In genomic region chr3:127753898-127754410, GRCh38 we compare ENCODE assay signal across 12 cellular contexts.
DNase-seq lines count a peak whose midpoint lies in the region; ATAC-seq and TF ChIP-seq lines count a peak whose summit lies in the region.
"Had no signal": no experiment of that assay in that cellular context is flagged by ENCODE, and none has a peak within 500 bp of the region (broad histone marks: within the 10 kb centered on the region; RNA-seq: fewer than 3 reads in every experiment).

No MANE protein-coding gene starts in this region.

- no peaks in the 10 kb centered on the region for H3K9me3 Mint-ChIP-seq in activated T-helper 1 cell treated with anti-CD3 and anti-CD28 coated beads, Interleukin-12 subunit alpha, Interleukin-12 subunit beta, Interleukin-2, Interleukin-4 antibody, amounts not matched to agents 30 ng/mL and 10 ng/mL and 1 ng/mL, durations not matched to agents 14 hours and 24 hours and 36 hours

- intact Hi-C loops in activated T-helper 1 cell treated with anti-CD3 and anti-CD28 coated beads, Interleukin-12 subunit alpha, Interleukin-12 subunit beta, Interleukin-2, Interleukin-4 antibody, amounts not matched to agents 30 ng/mL and 10 ng/mL and 1 ng/mL, durations not matched to agents 14 hours and 24 hours and 36 hours (cut with micrococcal nuclease): no loop called here
- intact Hi-C loops in posterior vena cava (cut with DNase I): loop anchor here in 1 of 2 donors (5.0 kb wide), 1 partner anchor 68 kb away; the partner anchor contains the start of gene MGLL

- DNase-seq in GM12865 (ENCODE audit: low read depth): peak; percentile 76
- no peak for DNase-seq in activated T-helper 1 cell treated with anti-CD3 and anti-CD28 coated beads, Interleukin-12 subunit alpha, Interleukin-12 subunit beta, Interleukin-2, Interleukin-4 antibody, amounts not matched to agents 30 ng/mL and 10 ng/mL and 1 ng/mL, durations not matched to agents 14 hours and 24 hours and 36 hours (ENCODE audit: low spot score)
- DNase-seq in posterior vena cava (ENCODE audit: low spot score): peak; percentile 76
- DNase-seq in NCI-H187 (lab: John Stamatoyannopoulos, UW): no peak
- no peak for DNase-seq in AG08396 (ENCODE audit: low spot score)
- DNase-seq in D341Med (ENCODE audit: low spot score): no peak
- DNase-seq: heart right ventricle; NCI-H1048; stimulated activated naive CD4-positive, alpha-beta T cell treated with Interleukin-2 at 50 U/mL for 16 hours had no signal

- H3K4me3 ChIP-seq in GM12865 (ENCODE audit: low read depth, low read length): peak overlapping the region; percentile 66
- H3K4me3 ChIP-seq: ascending aorta, heart right ventricle had no signal

- no peak for TF ChIP-seq CTCF in GM12865 (IDR thresholded peaks at IDR 0.05; ENCODE audit: insufficient read depth, low read depth, low read length, missing control alignments)

- H3K36me3 Mint-ChIP-seq in activated T-helper 1 cell treated with anti-CD3 and anti-CD28 coated beads, Interleukin-12 subunit alpha, Interleukin-12 subunit beta, Interleukin-2, Interleukin-4 antibody, amounts not matched to agents 30 ng/mL and 10 ng/mL and 1 ng/mL, durations not matched to agents 14 hours and 24 hours and 36 hours (ENCODE audit: low read depth): no peaks in the 10 kb centered on the region

- ATAC-seq in GM21515 (IDR thresholded peaks at IDR 0.05; ENCODE audit: unreplicated experiment) (peak; percentile 24), GM21367 (IDR thresholded peaks at IDR 0.05; ENCODE audit: unreplicated experiment) (no peak)

- no peak overlapping the region for H3K4me3 Mint-ChIP-seq in activated T-helper 1 cell treated with anti-CD3 and anti-CD28 coated beads, Interleukin-12 subunit alpha, Interleukin-12 subunit beta, Interleukin-2, Interleukin-4 antibody, amounts not matched to agents 30 ng/mL and 10 ng/mL and 1 ng/mL, durations not matched to agents 14 hours and 24 hours and 36 hours

- H3K4me1 Mint-ChIP-seq in activated T-helper 1 cell treated with anti-CD3 and anti-CD28 coated beads, Interleukin-12 subunit alpha, Interleukin-12 subunit beta, Interleukin-2, Interleukin-4 antibody, amounts not matched to agents 30 ng/mL and 10 ng/mL and 1 ng/mL, durations not matched to agents 14 hours and 24 hours and 36 hours (ENCODE audit: low read depth): peaks cover 41% of the 10 kb centered on the region

- H3K27ac Mint-ChIP-seq in activated T-helper 1 cell treated with anti-CD3 and anti-CD28 coated beads, Interleukin-12 subunit alpha, Interleukin-12 subunit beta, Interleukin-2, Interleukin-4 antibody, amounts not matched to agents 30 ng/mL and 10 ng/mL and 1 ng/mL, durations not matched to agents 14 hours and 24 hours and 36 hours: peak overlapping the region; percentile 26

- H3K27me3 Mint-ChIP-seq in activated T-helper 1 cell treated with anti-CD3 and anti-CD28 coated beads, Interleukin-12 subunit alpha, Interleukin-12 subunit beta, Interleukin-2, Interleukin-4 antibody, amounts not matched to agents 30 ng/mL and 10 ng/mL and 1 ng/mL, durations not matched to agents 14 hours and 24 hours and 36 hours (ENCODE audit: insufficient read depth): peaks cover 8% of the 10 kb centered on the region

Comparison
In these comparisons a context has a peak if more than half of its experiments do, and no peak if none do; other contexts are left out.
1. DNase-seq: peak in GM12865 (single experiment) and posterior vena cava (single experiment); none in activated T-helper 1 cell treated with anti-CD3 and anti-CD28 coated beads, Interleukin-12 subunit alpha, Interleukin-12 subunit beta, Interleukin-2, Interleukin-4 antibody, amounts not matched to agents 30 ng/mL and 10 ng/mL and 1 ng/mL, durations not matched to agents 14 hours and 24 hours and 36 hours (single experiment), NCI-H187 (0 of 2), AG08396 (single experiment) and D341Med (single experiment).